ENCODE assay signal across 27 cellular contexts in the genomic region with DNA sequence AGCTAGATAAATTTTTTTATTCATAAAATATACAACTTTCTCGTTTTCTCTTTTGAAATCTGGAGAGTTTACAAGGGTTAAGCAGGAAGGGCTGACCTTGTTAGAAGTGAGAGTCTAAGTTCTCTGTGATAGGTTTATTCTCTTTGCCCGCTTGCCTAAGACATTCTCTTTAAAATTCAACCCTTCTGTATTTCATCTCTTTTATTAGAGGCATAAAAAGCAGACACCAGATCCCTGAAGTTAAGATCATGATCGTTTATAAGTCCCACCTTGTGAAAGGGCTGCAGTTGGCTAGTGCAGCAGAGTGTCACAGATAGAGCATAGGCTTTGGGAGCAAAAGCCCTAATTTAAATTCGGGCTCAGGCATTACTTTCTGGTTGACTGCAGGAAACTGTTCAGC.
"Had no signal": no experiment of that assay in that cellular context is flagged by ENCODE, and none has a peak within 500 bp of the region (broad histone marks: within the 10 kb centered on the region; RNA-seq: fewer than 3 reads in every experiment).

No MANE protein-coding gene starts in this region.

- H3K4me3 ChIP-seq: left ventricle myocardium inferior, lung, pancreas, prostate gland, spleen, tibial nerve, uterus had no signal

- FAIRE-seq: islet of Langerhans, kidney, pancreas, small intestine had no signal

- H3K27me3 Mint-ChIP-seq: natural killer cell treated with Interleukin-12 subunit alpha and Interleukin-12 subunit beta and Interleukin-15 and Interleukin-18, amount 100 ng/mL, for 72 hours; type B pancreatic cell had no signal

- H3K36me3 ChIP-seq: left ventricle myocardium inferior, pancreas, prostate gland, spleen, tibial nerve, uterus had no signal

- H3K9me3 ChIP-seq: left ventricle myocardium inferior, pancreas, prostate gland, spleen, tibial nerve, uterus had no signal

- H3K4me1 ChIP-seq: left ventricle myocardium inferior, pancreas, prostate gland, spleen, tibial nerve, uterus had no signal

- DNase-seq: hippocampal formation; immature natural killer cell; kidney; left colon; left ventricle myocardium inferior; mesendoderm; naive thymus-derived CD4-positive, alpha-beta T cell; nucleus accumbens; pancreas; posterior cingulate gyrus; retina; right cardiac atrium; small intestine; spleen; stimulated activated CD4-positive, alpha-beta T cell treated with anti-CD3 and anti-CD28 coated beads, Interleukin-4, amount 100 ng/mL, for 24 hours; stimulated activated naive CD4-positive, alpha-beta T cell treated with Interleukin-2 at 50 U/mL for 16 hours; stimulated activated naive CD8-positive, alpha-beta T cell treated with anti-CD3 and anti-CD28 coated beads, Interleukin-15, amount 100 ng/mL, for 72 hours; substantia nigra; uterus had no signal

- H3K9me3 Mint-ChIP-seq: immature natural killer cell; mesothelial cell of epicardium; naive thymus-derived CD4-positive, alpha-beta T cell; natural killer cell treated with Interleukin-12 subunit alpha and Interleukin-12 subunit beta and Interleukin-15 and Interleukin-18, amount 100 ng/mL, for 72 hours; stimulated activated effector memory CD8-positive, alpha-beta T cell treated with anti-CD3 and anti-CD28 coated beads, Interleukin-12 subunit alpha, Interleukin-12 subunit beta, amount 100 ng/mL, for 72 hours; stimulated activated naive CD8-positive, alpha-beta T cell treated with anti-CD3 and anti-CD28 coated beads, Interleukin-15, amount 100 ng/mL, for 72 hours; type B pancreatic cell had no signal

- H3K4me1 Mint-ChIP-seq: immature natural killer cell; naive thymus-derived CD4-positive, alpha-beta T cell; stimulated activated naive CD8-positive, alpha-beta T cell treated with anti-CD3 and anti-CD28 coated beads, Interleukin-15, amount 100 ng/mL, for 72 hours had no signal

- H3K27ac ChIP-seq: left ventricle myocardium inferior, pancreas, prostate gland, spleen, tibial nerve, uterus had no signal

- H3K36me3 Mint-ChIP-seq: mesothelial cell of epicardium; naive thymus-derived CD4-positive, alpha-beta T cell; natural killer cell treated with Interleukin-12 subunit alpha and Interleukin-12 subunit beta and Interleukin-15 and Interleukin-18, amount 100 ng/mL, for 72 hours; stimulated activated effector memory CD8-positive, alpha-beta T cell treated with anti-CD3 and anti-CD28 coated beads, Interleukin-12 subunit alpha, Interleukin-12 subunit beta, amount 100 ng/mL, for 72 hours; type B pancreatic cell had no signal

- H3K27me3 ChIP-seq: pancreas, spleen, tibial nerve, uterus had no signal

- H3K27ac Mint-ChIP-seq: immature natural killer cell; mesothelial cell of epicardium; naive thymus-derived CD4-positive, alpha-beta T cell; natural killer cell treated with Interleukin-12 subunit alpha and Interleukin-12 subunit beta and Interleukin-15 and Interleukin-18, amount 100 ng/mL, for 72 hours; stimulated activated effector memory CD8-positive, alpha-beta T cell treated with anti-CD3 and anti-CD28 coated beads, Interleukin-12 subunit alpha, Interleukin-12 subunit beta, amount 100 ng/mL, for 72 hours; stimulated activated naive CD8-positive, alpha-beta T cell treated with anti-CD3 and anti-CD28 coated beads, Interleukin-15, amount 100 ng/mL, for 72 hours; type B pancreatic cell had no signal

- H3K4me3 Mint-ChIP-seq: immature natural killer cell; mesothelial cell of epicardium; naive thymus-derived CD4-positive, alpha-beta T cell; natural killer cell treated with Interleukin-12 subunit alpha and Interleukin-12 subunit beta and Interleukin-15 and Interleukin-18, amount 100 ng/mL, for 72 hours; stimulated activated effector memory CD8-positive, alpha-beta T cell treated with anti-CD3 and anti-CD28 coated beads, Interleukin-12 subunit alpha, Interleukin-12 subunit beta, amount 100 ng/mL, for 72 hours; stimulated activated naive CD8-positive, alpha-beta T cell treated with anti-CD3 and anti-CD28 coated beads, Interleukin-15, amount 100 ng/mL, for 72 hours; type B pancreatic cell had no signal
